ENCODE assay signal across 13 cellular contexts in the genomic region with DNA sequence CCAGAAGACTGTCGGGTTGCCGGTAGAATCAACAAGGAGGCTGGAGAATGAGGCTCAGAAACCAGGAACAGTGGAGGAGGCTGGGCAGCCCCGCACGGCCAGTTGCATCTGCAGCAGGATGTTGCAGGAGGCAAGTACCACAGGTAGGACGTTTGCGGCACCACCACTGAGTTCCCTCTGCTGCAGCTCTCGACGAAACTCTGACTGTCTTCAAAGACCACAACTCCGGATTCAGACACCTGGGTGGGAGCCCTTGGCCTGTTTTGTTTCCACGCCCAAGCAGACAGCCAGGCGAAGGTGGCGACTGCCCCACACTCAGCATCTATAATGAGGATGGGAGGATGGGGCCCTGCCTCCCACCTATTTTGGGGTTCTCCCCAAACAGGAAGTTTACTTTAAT.
"Had no signal": no experiment of that assay in that cellular context is flagged by ENCODE, and none has a peak within 500 bp of the region (broad histone marks: within the 10 kb centered on the region; RNA-seq: fewer than 3 reads in every experiment).

No MANE protein-coding gene starts in this region.

- H3K27ac ChIP-seq: adrenal gland, neutrophil, parathyroid adenoma, tibial artery, vagina had no signal

- DNase-seq: activated CD4-positive, alpha-beta T cell treated with anti-CD3 and anti-CD28 coated beads, Interleukin-2, amount 50 U/mL, for 1 hour; activated effector memory CD4-positive, alpha-beta T cell treated with Interleukin-2 at 50 U/mL for 16 hours; activated T-cell treated with anti-CD3 and anti-CD28 coated beads, Interleukin-2, amount 50 U/mL, for 4 hours; erythroblast; naive thymus-derived CD8-positive, alpha-beta T cell had no signal

- H3K9me3 ChIP-seq: adrenal gland, neutrophil, tibial artery, vagina had no signal

- H3K4me3 ChIP-seq: adrenal gland, tibial artery, vagina had no signal

- H3K9me3 Mint-ChIP-seq: activated naive CD4-positive, alpha-beta T cell treated with anti-CD3 and anti-CD28 coated beads, Interleukin-2, amount 50 U/mL, for 24 hours; activated T-cell treated with anti-CD3 and anti-CD28 coated beads, Interleukin-2, amount 50 U/mL, for 4 hours; naive thymus-derived CD8-positive, alpha-beta T cell; stimulated activated effector memory CD8-positive, alpha-beta T cell treated with anti-CD3 and anti-CD28 coated beads, Interleukin-12 subunit alpha, Interleukin-12 subunit beta, amount 100 ng/mL, for 72 hours had no signal

- H3K27me3 ChIP-seq: adrenal gland, neutrophil, tibial artery, vagina had no signal

- H3K4me1 ChIP-seq: adrenal gland, parathyroid adenoma had no signal

- H3K4me3 Mint-ChIP-seq: activated naive CD4-positive, alpha-beta T cell treated with anti-CD3 and anti-CD28 coated beads, Interleukin-2, amount 50 U/mL, for 24 hours; activated T-cell treated with anti-CD3 and anti-CD28 coated beads, Interleukin-2, amount 50 U/mL, for 4 hours; naive thymus-derived CD8-positive, alpha-beta T cell; stimulated activated effector memory CD8-positive, alpha-beta T cell treated with anti-CD3 and anti-CD28 coated beads, Interleukin-12 subunit alpha, Interleukin-12 subunit beta, amount 100 ng/mL, for 72 hours had no signal

- H3K27me3 Mint-ChIP-seq: activated naive CD4-positive, alpha-beta T cell treated with anti-CD3 and anti-CD28 coated beads, Interleukin-2, amount 50 U/mL, for 24 hours; naive thymus-derived CD8-positive, alpha-beta T cell had no signal

- H2AFZ ChIP-seq: parathyroid adenoma had no signal

- H3K27ac Mint-ChIP-seq: activated naive CD4-positive, alpha-beta T cell treated with anti-CD3 and anti-CD28 coated beads, Interleukin-2, amount 50 U/mL, for 24 hours; naive thymus-derived CD8-positive, alpha-beta T cell; stimulated activated effector memory CD8-positive, alpha-beta T cell treated with anti-CD3 and anti-CD28 coated beads, Interleukin-12 subunit alpha, Interleukin-12 subunit beta, amount 100 ng/mL, for 72 hours had no signal

- H3K4me1 Mint-ChIP-seq: activated naive CD4-positive, alpha-beta T cell treated with anti-CD3 and anti-CD28 coated beads, Interleukin-2, amount 50 U/mL, for 24 hours had no signal

- ATAC-seq: activated T-cell treated with anti-CD3 and anti-CD28 coated beads, Interleukin-2, amount 50 U/mL, for 4 hours; left lobe of liver; naive thymus-derived CD8-positive, alpha-beta T cell; stimulated activated effector memory CD8-positive, alpha-beta T cell treated with anti-CD3 and anti-CD28 coated beads, Interleukin-12 subunit alpha, Interleukin-12 subunit beta, amount 100 ng/mL, for 72 hours had no signal

- H3K36me3 Mint-ChIP-seq: activated naive CD4-positive, alpha-beta T cell treated with anti-CD3 and anti-CD28 coated beads, Interleukin-2, amount 50 U/mL, for 24 hours; naive thymus-derived CD8-positive, alpha-beta T cell; stimulated activated effector memory CD8-positive, alpha-beta T cell treated with anti-CD3 and anti-CD28 coated beads, Interleukin-12 subunit alpha, Interleukin-12 subunit beta, amount 100 ng/mL, for 72 hours had no signal

- H3K36me3 ChIP-seq: adrenal gland, neutrophil, tibial artery, vagina had no signal
